Comparison of ENCODE assay signal across 12 cellular contexts in the genomic region with DNA sequence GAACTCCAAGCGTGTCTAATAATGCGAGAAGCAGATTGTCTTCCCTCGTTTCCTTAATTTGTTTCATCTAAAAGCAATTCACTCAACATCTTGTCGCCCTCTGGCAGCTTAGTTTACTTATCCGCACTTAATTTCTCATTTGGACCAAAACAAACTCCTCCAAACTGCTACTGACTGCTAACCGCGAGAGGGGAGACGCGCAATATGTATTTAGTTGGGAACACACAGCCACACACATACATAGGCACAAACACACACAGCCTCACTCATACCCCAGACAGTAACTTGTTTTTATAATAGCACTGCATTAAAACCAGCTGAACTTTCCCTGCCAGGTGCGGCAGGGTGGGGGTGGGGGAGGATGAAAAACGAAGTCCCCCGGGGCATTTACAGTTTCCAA. TPM values are rescaled to one million over a fixed set of nuclear protein-coding genes. Genes with fewer than 3 reads are reported as not detected.
DNase-seq lines count a peak whose midpoint lies in the region; ATAC-seq, FAIRE-seq and TF ChIP-seq lines count a peak whose summit lies in the region.
"Had no signal": no experiment of that assay in that cellular context is flagged by ENCODE, and none has a peak within 500 bp of the region (broad histone marks: within the 10 kb centered on the region; RNA-seq: fewer than 3 reads in every experiment).

No MANE protein-coding gene starts in this region.

- no peak for ATAC-seq in activated CD8-positive, alpha-beta T cell treated with anti-CD3 and anti-CD28 coated beads for 36 hours
- ATAC-seq: stimulated activated memory B cell treated with anti-CD40 and anti-IgM and Interleukin-4, amounts not matched to agents 10 μg/mL and 1 μg/mL and 100 μg/mL, for 72 hours had no signal

- intact Hi-C loops in ascending aorta (cut with DNase I) = loop anchor here (5.0 kb wide), 2 partner anchors 189 to 389 kb away; no protein-coding TSS in a partner anchor
- intact Hi-C loops in kidney (cut with DNase I) = no loop called here
- intact Hi-C loops in stomach (cut with DNase I; ENCODE audit: low total_unique reads) = no loop called here
- intact Hi-C loops in activated CD8-positive, alpha-beta T cell treated with anti-CD3 and anti-CD28 coated beads for 36 hours (cut with micrococcal nuclease) = no loop called here

- H3K36me3 Mint-ChIP-seq in HFFc6 (ENCODE audit: low read depth) = no peaks in the 10 kb centered on the region
- H3K36me3 Mint-ChIP-seq in activated CD8-positive, alpha-beta T cell treated with anti-CD3 and anti-CD28 coated beads for 36 hours (ENCODE audit: low read depth) = no peaks in the 10 kb centered on the region
- H3K36me3 Mint-ChIP-seq: stimulated activated memory B cell treated with anti-CD40 and anti-IgM and Interleukin-4, amounts not matched to agents 10 μg/mL and 1 μg/mL and 100 μg/mL, for 72 hours had no signal

- FAIRE-seq in kidney (lab: Jason Lieb, UNC) = no peak

- no peak for TF ChIP-seq POLR2A in stomach (IDR thresholded peaks at IDR 0.05)

- 14 to 32% (median 26%) methylated on average over 12 of the region's 12 CpGs for WGBS in stomach, 5 donors

- H3K4me1 ChIP-seq in ascending aorta = peaks cover 0 to 3% of the 10 kb centered on the region in 2 donors
- no peaks in the 10 kb centered on the region for H3K4me1 ChIP-seq in kidney (ENCODE audit: control insufficient read depth in 1 of 2, insufficient read depth in 1 of 2, low read depth in 1 of 2, low read length in 2 of 2)
- H3K4me1 ChIP-seq in stomach = peaks cover 0 to 39% (median 33%) of the 10 kb centered on the region in 4 donors

- H3K4me1 Mint-ChIP-seq in HFFc6 (ENCODE audit: low read depth) = peaks cover 22% of the 10 kb centered on the region
- peaks cover 16% of the 10 kb centered on the region for H3K4me1 Mint-ChIP-seq in activated CD8-positive, alpha-beta T cell treated with anti-CD3 and anti-CD28 coated beads for 36 hours (ENCODE audit: low read depth)

- CTCF ChIA-PET in activated CD8-positive, alpha-beta T cell treated with anti-CD3 and anti-CD28 coated beads for 36 hours (lab: Charles Lee) = no interaction called here

- POLR2A ChIA-PET in activated CD8-positive, alpha-beta T cell treated with anti-CD3 and anti-CD28 coated beads for 36 hours (lab: Charles Lee) = no interaction called here

- H3K36me3 ChIP-seq in ascending aorta (no peaks in the 10 kb centered on the region), kidney (ENCODE audit: control insufficient read depth in 1 of 2, insufficient read depth in 2 of 2, low read length in 2 of 2) (no peaks in the 10 kb centered on the region), stomach (no peaks in the 10 kb centered on the region)
- H3K36me3 ChIP-seq: left lung had no signal

- H3K27me3 ChIP-seq in ascending aorta = no peaks in the 10 kb centered on the region
- H3K27me3 ChIP-seq in stomach = peaks cover 0 to 36% (median 31%) of the 10 kb centered on the region in 3 donors

- peak overlapping the region; percentile 75; the same call in 1 of the 2 replicates for H3K4me3 Mint-ChIP-seq in HFFc6
- no peak overlapping the region for H3K4me3 Mint-ChIP-seq in activated CD8-positive, alpha-beta T cell treated with anti-CD3 and anti-CD28 coated beads for 36 hours
- H3K4me3 Mint-ChIP-seq: activated naive CD4-positive, alpha-beta T cell treated with anti-CD3 and anti-CD28 coated beads for 36 hours; stimulated activated memory B cell treated with anti-CD40 and anti-IgM and Interleukin-4, amounts not matched to agents 10 μg/mL and 1 μg/mL and 100 μg/mL, for 72 hours had no signal

- no peak for TF ChIP-seq EP300 in stomach (IDR thresholded peaks at IDR 0.05)

- H3K9me3 ChIP-seq in ascending aorta (no peaks in the 10 kb centered on the region), kidney (ENCODE audit: control insufficient read depth in 1 of 2, low read length in 2 of 2) (no peaks in the 10 kb centered on the region), stomach (no peaks in the 10 kb centered on the region)
- H3K9me3 ChIP-seq: left lung had no signal

- DNase-seq in HFFc6 (no peak), ascending aorta (ENCODE audit: low spot score in 2 of 2) (no peak), kidney (no peak), stomach (no peak), HT-29 (ENCODE audit: low spot score) (no peak)
- no peak for DNase-seq in stimulated activated CD4-positive, alpha-beta T cell treated with anti-CD3 and anti-CD28 coated beads, Interleukin-4, amount 100 ng/mL, for 1 hour
- no peak for DNase-seq in activated CD8-positive, alpha-beta T cell treated with anti-CD3 and anti-CD28 coated beads for 36 hours
- DNase-seq: activated naive CD4-positive, alpha-beta T cell treated with anti-CD3 and anti-CD28 coated beads for 36 hours; PC-9 had no signal

- H3K27me3 Mint-ChIP-seq in HFFc6 (ENCODE audit: insufficient read depth) = peaks cover 26% of the 10 kb centered on the region
- H3K27me3 Mint-ChIP-seq in activated CD8-positive, alpha-beta T cell treated with anti-CD3 and anti-CD28 coated beads for 36 hours = peaks cover 44% of the 10 kb centered on the region

- H3K27ac Mint-ChIP-seq in HFFc6 = no peak overlapping the region
- H3K27ac Mint-ChIP-seq in activated CD8-positive, alpha-beta T cell treated with anti-CD3 and anti-CD28 coated beads for 36 hours = no peak overlapping the region
- H3K27ac Mint-ChIP-seq: activated naive CD4-positive, alpha-beta T cell treated with anti-CD3 and anti-CD28 coated beads for 36 hours; stimulated activated memory B cell treated with anti-CD40 and anti-IgM and Interleukin-4, amounts not matched to agents 10 μg/mL and 1 μg/mL and 100 μg/mL, for 72 hours had no signal

- TF ChIP-seq CTCF in HFFc6 (IDR thresholded peaks at IDR 0.05) (no peak), ascending aorta (IDR thresholded peaks at IDR 0.05) (no peak), kidney (IDR thresholded peaks at IDR 0.05; ENCODE audit: borderline replicate concordance, extremely low read depth, insufficient read depth) (no peak), stomach (IDR thresholded peaks at IDR 0.05) (no peak)
- no peak for TF ChIP-seq CTCF in activated CD8-positive, alpha-beta T cell treated with anti-CD3 and anti-CD28 coated beads for 36 hours (IDR thresholded peaks at IDR 0.05)

- H3K27ac ChIP-seq in ascending aorta (peak overlapping the region in 1 of 2 donors; percentile 86), kidney (ENCODE audit: low read depth in 2 of 2, low read length in 2 of 2) (no peak overlapping the region), stomach (no peak overlapping the region)
- H3K27ac ChIP-seq: left lung, PC-9 had no signal

- H3K9me3 Mint-ChIP-seq in HFFc6 = no peaks in the 10 kb centered on the region
- no peaks in the 10 kb centered on the region for H3K9me3 Mint-ChIP-seq in activated CD8-positive, alpha-beta T cell treated with anti-CD3 and anti-CD28 coated beads for 36 hours
- H3K9me3 Mint-ChIP-seq: activated naive CD4-positive, alpha-beta T cell treated with anti-CD3 and anti-CD28 coated beads for 36 hours; stimulated activated memory B cell treated with anti-CD40 and anti-IgM and Interleukin-4, amounts not matched to agents 10 μg/mL and 1 μg/mL and 100 μg/mL, for 72 hours had no signal

- H3K4me3 ChIP-seq in ascending aorta (peak overlapping the region; percentile 79 to 80), kidney (ENCODE audit: low read length in 2 of 2) (peak overlapping the region; percentile 53 to 75), stomach (peak overlapping the region; percentile 63 to 86 (median 70))
- H3K4me3 ChIP-seq: PC-9 had no signal

- peak overlapping the region in 1 of 2 donors; percentile 68 for H3K9ac ChIP-seq in kidney (ENCODE audit: low read length in 2 of 2)

RNA-seq across cellular contexts. Expression of a gene that starts 2.6 kb away (rescaled TPM):
- total RNA-seq in HFFc6 (2021; fragmentation: NEBNext Ultra II Directional; extraction: Animal tissue kit (Norgen Biotek cat#: 25700)) = not detected
- 1.7 TPM for total RNA-seq in ascending aorta
- 152 TPM for total RNA-seq in kidney
- 3.9 TPM for polyA plus RNA-seq in kidney (ENCODE audit: insufficient read depth, low read depth, low replicate concordance)
- 1 to 10 TPM in 2 of 5 donors, under 1 TPM in 2, not detected in 1; 0.45 to 2.5 (median 1.1) TPM for total RNA-seq in stomach
- polyA plus RNA-seq in stomach = under 1 TPM; 0.12 to 0.15 (median 0.13) TPM
- total RNA-seq in HT-29 (2014; rRNA removed; shearing (Covaris generic)) = not detected in 2 replicates
- not detected for total RNA-seq in activated CD8-positive, alpha-beta T cell treated with anti-CD3 and anti-CD28 coated beads for 36 hours
- total RNA-seq: activated naive CD4-positive, alpha-beta T cell treated with anti-CD3 and anti-CD28 coated beads for 36 hours; M059J; PC-9 had no signal

Comparison
In these comparisons a context has a peak if more than half of its experiments do, and no peak if none do; other contexts are left out.
1. RNA of a gene that starts 2.6 kb away (total RNA-seq): 152 TPM in kidney (single experiment); 1.7 TPM in ascending aorta (single experiment), 0.45 to 2.5 TPM in stomach, not detected in HFFc6, not detected in HT-29 and not detected in activated CD8-positive, alpha-beta T cell treated with anti-CD3 and anti-CD28 coated beads for 36 hours; every median in the first group is over 10 times any median in the second.
2. Peak in every context shown above with its lines, with median percentiles within 50 percentile points of each other: H3K4me3 ChIP-seq.